ENCODE assay signal across 9 cellular contexts in the genomic region with DNA sequence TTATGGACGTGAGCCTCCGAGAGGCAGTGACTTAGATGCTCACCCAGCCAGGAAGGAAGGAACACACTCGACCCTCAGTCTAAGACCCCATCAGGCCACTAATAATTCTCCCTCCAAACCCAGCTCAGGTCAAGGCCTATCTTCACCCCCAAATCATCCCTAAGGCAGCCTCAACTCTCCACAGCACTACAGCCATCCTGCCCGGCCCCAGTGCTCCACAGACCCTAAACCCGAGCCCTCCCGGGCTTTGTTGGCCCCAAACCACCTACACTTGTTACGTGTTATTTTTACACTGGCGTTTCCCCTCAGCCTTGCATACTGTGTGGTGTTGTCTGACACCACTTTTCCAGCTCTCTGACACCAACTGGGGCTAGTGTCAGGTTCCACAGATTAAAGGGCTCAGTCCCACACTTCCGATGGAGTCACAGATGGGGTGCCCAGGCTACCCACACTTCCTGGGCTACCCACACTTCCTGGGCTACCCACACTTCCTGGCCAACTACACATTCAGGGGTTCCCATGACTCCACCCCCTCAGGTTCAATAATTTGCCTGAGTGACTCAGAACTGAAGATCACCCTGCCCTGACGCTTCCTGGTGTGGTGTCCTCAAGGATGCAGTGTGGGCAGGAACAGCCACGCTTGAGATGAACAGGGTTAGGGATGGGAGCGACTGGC. TPM values are rescaled to one million over a fixed set of nuclear protein-coding genes. Genes with fewer than 3 reads are reported as not detected.
DNase-seq lines count a peak whose midpoint lies in the region; ATAC-seq and TF ChIP-seq lines count a peak whose summit lies in the region.
"Had no signal": no experiment of that assay in that cellular context is flagged by ENCODE, and none has a peak within 500 bp of the region (broad histone marks: within the 10 kb centered on the region; RNA-seq: fewer than 3 reads in every experiment).

No MANE protein-coding gene starts in this region.

- H3K79me2 ChIP-seq in HCT116 (ENCODE audit: insufficient read depth, low read length) (no peaks in the 10 kb centered on the region), PC-3 (ENCODE audit: low read length) (no peaks in the 10 kb centered on the region)

- no peak overlapping the region for H3K4me2 ChIP-seq in HCT116 (ENCODE audit: low read length)
- no peak overlapping the region for H3K4me2 ChIP-seq in PC-3 (ENCODE audit: low read length)
- H3K4me2 ChIP-seq: KMS-11 had no signal

- H3K4me3 Mint-ChIP-seq in activated naive CD8-positive, alpha-beta T cell treated with anti-CD3 and anti-CD28 coated beads, Interleukin-2, amount 10 ng/mL, durations not matched to agents 7 days and 5 days: peak overlapping the region; percentile 56

- no peak overlapping the region for H3K9ac ChIP-seq in HCT116 (ENCODE audit: low read length)
- H3K9ac ChIP-seq in PC-3 (ENCODE audit: low read length): no peak overlapping the region
- H3K9ac ChIP-seq: KMS-11 had no signal

- no peaks in the 10 kb centered on the region for H4K20me1 ChIP-seq in HCT116 (ENCODE audit: insufficient read depth)
- no peaks in the 10 kb centered on the region for H4K20me1 ChIP-seq in PC-3 (ENCODE audit: low read length)

- H3K9me2 ChIP-seq in HCT116 (ENCODE audit: insufficient read depth): no peaks in the 10 kb centered on the region
- no peaks in the 10 kb centered on the region for H3K9me2 ChIP-seq in PC-3 (replicated peaks; ENCODE audit: low read length)

- no peak overlapping the region for H2AFZ ChIP-seq in HCT116 (ENCODE audit: low read depth, low read length, poor library complexity, severe bottlenecking)
- no peak overlapping the region for H2AFZ ChIP-seq in PC-3 (ENCODE audit: low read length)

- DNase-seq in GM13976 (ENCODE audit: low spot score): peak; percentile 83
- DNase-seq in HCT116 (ENCODE audit: low read depth, low spot score): no peak
- no peak for DNase-seq in PC-3
- peak; percentile 58 for DNase-seq in activated naive CD8-positive, alpha-beta T cell treated with anti-CD3 and anti-CD28 coated beads, Interleukin-2, amount 10 ng/mL, durations not matched to agents 7 days and 5 days
- DNase-seq in stimulated activated CD4-positive, alpha-beta T cell treated with anti-CD3 and anti-CD28 coated beads, Interleukin-15, amount 100 ng/mL, for 48 hours (ENCODE audit: low read depth in 2 of 2): peak; percentile 65 to 69
- DNase-seq in AG08396 (ENCODE audit: low spot score): no peak
- DNase-seq in HAP-1 (ENCODE audit: low spot score in 2 of 2): no peak
- DNase-seq in COLO668 (lab: John Stamatoyannopoulos, UW; ENCODE audit: unreplicated experiment): no peak

- H3K4me3 ChIP-seq in HCT116 (replicated peaks in 1 of 2; ENCODE audit: low read depth in 1 of 2, low read length in 2 of 2) (no peak overlapping the region), PC-3 (ENCODE audit: low read length) (no peak overlapping the region), HAP-1 (no peak overlapping the region)

- H3K9me3 ChIP-seq in HCT116 (ENCODE audit: control insufficient read depth in 1 of 2, insufficient read depth in 1 of 2, low read depth in 1 of 2, low read length in 2 of 2) (no peaks in the 10 kb centered on the region), PC-3 (ENCODE audit: low read length) (no peaks in the 10 kb centered on the region), HAP-1 (no peaks in the 10 kb centered on the region)

- BruUV-seq in HCT116 (replicated peaks; lab: Mats Ljungman, UMichigan) (TSS peak; percentile 27), PC-3 (replicated peaks; lab: Mats Ljungman, UMichigan) (TSS peak; percentile 4)

- POLR2A ChIA-PET in HCT116 (lab: Charles Lee): no interaction called here
- POLR2A ChIA-PET in PC-3 (lab: Charles Lee; ENCODE audit: unreplicated experiment): no interaction called here
- POLR2A ChIA-PET in activated naive CD8-positive, alpha-beta T cell treated with anti-CD3 and anti-CD28 coated beads, Interleukin-2, amount 10 ng/mL, durations not matched to agents 7 days and 5 days (lab: Charles Lee): interaction anchor here (0.5 to 1.6 kb wide), 5 partner anchors 18 to 51 kb away, joined by 3 to 8 read pairs (median 5); a partner anchor contains a TSS

- H3K4me1 ChIP-seq in HCT116 (ENCODE audit: control insufficient read depth in 1 of 2, insufficient read depth in 2 of 2, low read length in 2 of 2) (peaks cover 0 to 5% of the 10 kb centered on the region in 2 experiments; a peak in 1 of 4 replicates), PC-3 (ENCODE audit: insufficient read depth, low read length) (no peaks in the 10 kb centered on the region), HAP-1 (peaks cover 22% of the 10 kb centered on the region)

- TF ChIP-seq CTCF in GM13976 (IDR thresholded peaks at IDR 0.05; ENCODE audit: borderline replicate concordance, control extremely low read depth, extremely low read depth, insufficient read depth, missing control alignments) (no peak), HCT116 (IDR thresholded peaks at IDR 0.05 in 2 of 3, conservative IDR thresholded peaks at IDR 0.05 in 1 of 3; ENCODE audit: borderline replicate concordance in 1 of 3, insufficient read depth in 1 of 3, low read depth in 2 of 3, low read length in 2 of 3) (no peak), PC-3 (conservative IDR thresholded peaks at IDR 0.05; ENCODE audit: low read depth, low read length) (no peak)

- no peak for TF ChIP-seq RAD21 in HCT116 (IDR thresholded peaks at IDR 0.05; ENCODE audit: low read depth)

- intact Hi-C loops in HCT116 (cut with micrococcal nuclease) (no loop called here), PC-3 (cut with micrococcal nuclease) (no loop called here)

- no peak for TF ChIP-seq POLR2A in HCT116 (IDR thresholded peaks at IDR 0.05; ENCODE audit: borderline replicate concordance, extremely low read depth, insufficient read depth, insufficient read length)

- in situ Hi-C loops in GM13976 (cut with MboI; ENCODE audit: low sequenced_read_pairs, unreplicated experiment): no loop called here
- in situ Hi-C loops in HAP-1 (cut with MboI; ENCODE audit: low sequenced_read_pairs): no loop called here

- ATAC-seq in HCT116: no peak
- ATAC-seq in PC-3: no peak
- peak; percentile 78 for ATAC-seq in activated naive CD8-positive, alpha-beta T cell treated with anti-CD3 and anti-CD28 coated beads, Interleukin-2, amount 10 ng/mL, durations not matched to agents 7 days and 5 days (ENCODE audit: low read depth)

- no peaks in the 10 kb centered on the region for H3K27me3 Mint-ChIP-seq in activated naive CD8-positive, alpha-beta T cell treated with anti-CD3 and anti-CD28 coated beads, Interleukin-2, amount 10 ng/mL, durations not matched to agents 7 days and 5 days

- H3K27me3 ChIP-seq in HCT116 (ENCODE audit: insufficient read depth, low read length) (no peaks in the 10 kb centered on the region), PC-3 (ENCODE audit: low read length) (no peaks in the 10 kb centered on the region), HAP-1 (ENCODE audit: low read depth) (no peaks in the 10 kb centered on the region)

- H3K27ac Mint-ChIP-seq in activated naive CD8-positive, alpha-beta T cell treated with anti-CD3 and anti-CD28 coated beads, Interleukin-2, amount 10 ng/mL, durations not matched to agents 7 days and 5 days: peak overlapping the region; percentile 94

- H3F3A ChIP-seq in PC-3 (ENCODE audit: low read length, unreplicated experiment): peaks cover 3% of the 10 kb centered on the region

- RAD21 ChIA-PET in HCT116 (lab: Charles Lee; ENCODE audit: low non-redundant PET in 1 of 2, low total read pairs in 2 of 2, uncharacterized antibody in 2 of 2, unreplicated experiment in 2 of 2): no interaction called here

- H3K27ac ChIP-seq in HCT116 (ENCODE audit: low read depth, low read length) (no peak overlapping the region), PC-3 (ENCODE audit: low read length) (no peak overlapping the region)
- H3K27ac ChIP-seq: KMS-11 had no signal

- no peaks in the 10 kb centered on the region for H3K9me3 Mint-ChIP-seq in activated naive CD8-positive, alpha-beta T cell treated with anti-CD3 and anti-CD28 coated beads, Interleukin-2, amount 10 ng/mL, durations not matched to agents 7 days and 5 days

- peaks cover 8 to 25% of the 10 kb centered on the region in 2 experiments; a peak in 3 of 4 replicates for H3K36me3 ChIP-seq in HCT116 (ENCODE audit: control insufficient read depth in 1 of 2, insufficient read depth in 2 of 2, low read length in 2 of 2)
- H3K36me3 ChIP-seq in PC-3 (ENCODE audit: low read depth, low read length): peaks cover 21% of the 10 kb centered on the region
- peaks cover 61% of the 10 kb centered on the region for H3K36me3 ChIP-seq in HAP-1 (replicated peaks)

- peaks cover 54% of the 10 kb centered on the region for H3K36me3 Mint-ChIP-seq in activated naive CD8-positive, alpha-beta T cell treated with anti-CD3 and anti-CD28 coated beads, Interleukin-2, amount 10 ng/mL, durations not matched to agents 7 days and 5 days

- peaks cover 48% of the 10 kb centered on the region for H3K4me1 Mint-ChIP-seq in activated naive CD8-positive, alpha-beta T cell treated with anti-CD3 and anti-CD28 coated beads, Interleukin-2, amount 10 ng/mL, durations not matched to agents 7 days and 5 days

- CTCF ChIA-PET in HCT116 (lab: Charles Lee) (interaction anchor here (0.8 kb wide), 1 partner anchor 306 kb away, joined by 3 read pairs; no protein-coding TSS in a partner anchor), PC-3 (lab: Charles Lee) (no interaction called here)

TF ChIP-seq in HCT116, 20 proteins besides CTCF, POLR2A, EP300 and RAD21:
- TF ChIP-seq ZNF274 (IDR thresholded peaks at IDR 0.05; ENCODE audit: low read depth, low read length): no peak
- peak; percentile 70 for TF ChIP-seq POLR2AphosphoS5 (IDR thresholded peaks at IDR 0.05; ENCODE audit: low read depth, low read length)
- no peak for TF ChIP-seq ELF1 (IDR thresholded peaks at IDR 0.05; ENCODE audit: borderline replicate concordance, low read depth)
- TF ChIP-seq SIN3A (IDR thresholded peaks at IDR 0.05; ENCODE audit: low read depth): peak; percentile 74
- TF ChIP-seq JUND (IDR thresholded peaks at IDR 0.05): peak; percentile 32

RNA-seq across cellular contexts. Expression of a gene that starts 25.3 kb away (rescaled TPM):
- total RNA-seq in HCT116 (2021; ENCODE audit: unreplicated experiment) (180 TPM), PC-3 (2014; rRNA removed) (115 and 137 TPM in 2 replicates)
- polyA plus RNA-seq in HCT116 (2012): 404 and 522 TPM in 2 replicates
- 100 to 1,000 TPM; 156 to 179 TPM for total RNA-seq in activated naive CD8-positive, alpha-beta T cell treated with anti-CD3 and anti-CD28 coated beads, Interleukin-2, amount 10 ng/mL, durations not matched to agents 7 days and 5 days

RNA-seq across cellular contexts. Expression of a gene that starts 28.9 kb away (rescaled TPM):
- 32.3 TPM for total RNA-seq in HCT116 (2021; ENCODE audit: unreplicated experiment)
- 30.9 and 31.8 TPM in 2 replicates for polyA plus RNA-seq in HCT116 (2012)
- total RNA-seq in PC-3 (2014; rRNA removed): 24.2 and 26.3 TPM in 2 replicates
- total RNA-seq in activated naive CD8-positive, alpha-beta T cell treated with anti-CD3 and anti-CD28 coated beads, Interleukin-2, amount 10 ng/mL, durations not matched to agents 7 days and 5 days: 10 to 100 TPM; 36.8 to 38.0 TPM

RNA-seq across cellular contexts. Expression of a gene that starts 52.9 kb away (rescaled TPM):
- total RNA-seq in HCT116 (2021; ENCODE audit: unreplicated experiment) (113 TPM), PC-3 (2014; rRNA removed) (160 and 193 TPM in 2 replicates)
- 184 and 189 TPM in 2 replicates for polyA plus RNA-seq in HCT116 (2012)
- 10 to 100 TPM; 24.2 to 26.1 TPM for total RNA-seq in activated naive CD8-positive, alpha-beta T cell treated with anti-CD3 and anti-CD28 coated beads, Interleukin-2, amount 10 ng/mL, durations not matched to agents 7 days and 5 days

Comparison
In these comparisons a context has a peak if more than half of its experiments do, and no peak if none do; other contexts are left out.
1. DNase-seq: peak in GM13976 (single experiment), activated naive CD8-positive, alpha-beta T cell treated with anti-CD3 and anti-CD28 coated beads, Interleukin-2, amount 10 ng/mL, durations not matched to agents 7 days and 5 days (single experiment) and stimulated activated CD4-positive, alpha-beta T cell treated with anti-CD3 and anti-CD28 coated beads, Interleukin-15, amount 100 ng/mL, for 48 hours (2 of 2); none in HCT116 (single experiment), PC-3 (single experiment), AG08396 (single experiment), HAP-1 (0 of 2) and COLO668 (single experiment).